Comparison of ENCODE assay signal across 13 cellular contexts in genomic region chr6:73121421-73121993, GRCh38.
DNase-seq lines count a peak whose midpoint lies in the region; ATAC-seq, FAIRE-seq and TF ChIP-seq lines count a peak whose summit lies in the region.
"Had no signal": no experiment of that assay in that cellular context is flagged by ENCODE, and none has a peak within 500 bp of the region (broad histone marks: within the 10 kb centered on the region; RNA-seq: fewer than 3 reads in every experiment).

No MANE protein-coding gene starts in this region.

- no peak overlapping the region for H3K9ac ChIP-seq in IMR-90 (ENCODE audit: low read depth, low read length)
- no peak overlapping the region for H3K9ac ChIP-seq in GM12878 (ENCODE audit: control insufficient read depth, insufficient read depth, low read length)

- WGBS in IMR-90 (ENCODE audit: extremely low coverage in 2 of 2, insufficient read length in 1 of 2), 2 experiments: 20% methylated on average over 2 of the region's 4 CpGs; no CpG with 5 or more reads in 1 of the 2 experiments
- WGBS in GM12878 (ENCODE audit: insufficient coverage, insufficient replicate concordance, low lambda C conversion rate, missing lambda C conversion rate): 100% methylated on average over 4 of the region's 4 CpGs

- no peak overlapping the region for H2BK120ac ChIP-seq in IMR-90 (ENCODE audit: low read depth, low read length)

- in situ Hi-C loops in IMR-90 (cut with MboI; ENCODE audit: low sequenced_read_pairs): no loop called here
- in situ Hi-C loops in GM12878 (cut with MboI): no loop called here

- no peak overlapping the region for H2AK5ac ChIP-seq in IMR-90 (ENCODE audit: low read depth, low read length)

- H3K18ac ChIP-seq in IMR-90 (ENCODE audit: low read depth, low read length): no peak overlapping the region

- H3K23ac ChIP-seq in IMR-90 (ENCODE audit: low read depth, low read length): no peak overlapping the region

- H2AFZ ChIP-seq in IMR-90 (replicated peaks; ENCODE audit: low read length, poor library complexity) (no peak overlapping the region), GM12878 (ENCODE audit: control insufficient read depth, low read depth, low read length) (no peak overlapping the region)

- CTCF ChIA-PET in IMR-90 (lab: Yijun Ruan, JAX): no interaction called here
- CTCF ChIA-PET in GM12878 (lab: Yijun Ruan, JAX): interaction anchor here (0.6 to 3.0 kb wide), 2 partner anchors 435 to 504 kb away, joined by 3 to 21 read pairs; no protein-coding TSS in a partner anchor

- no peaks in the 10 kb centered on the region for H3K79me1 ChIP-seq in IMR-90 (ENCODE audit: low read depth in 1 of 2, low read length in 2 of 2)

- TF ChIP-seq CTCF in AG09319 (IDR thresholded peaks at IDR 0.05; ENCODE audit: low read depth, low read length): peak; percentile 22
- TF ChIP-seq CTCF in IMR-90 (conservative IDR thresholded peaks at IDR 0.05; ENCODE audit: low read depth, low read length): peak; percentile 42
- no peak for TF ChIP-seq CTCF in GM12878 (IDR thresholded peaks at IDR 0.05 in 2 of 3, conservative IDR thresholded peaks at IDR 0.05 in 1 of 3; ENCODE audit: control insufficient read depth in 2 of 3, extremely low read depth in 1 of 3, insufficient read depth in 1 of 3, low read depth in 3 of 3, low read length in 3 of 3)

- H2BK5ac ChIP-seq in IMR-90 (ENCODE audit: low read depth, low read length, poor library complexity, severe bottlenecking): no peak overlapping the region

- POLR2A ChIA-PET in IMR-90 (lab: Charles Lee; ENCODE audit: unreplicated experiment) (no interaction called here), GM12878 (lab: Charles Lee) (no interaction called here)

- H3K56ac ChIP-seq in IMR-90 (ENCODE audit: extremely low read depth, insufficient read depth, low read length): no peak overlapping the region

- H3K36me3 ChIP-seq in IMR-90 (ENCODE audit: control insufficient read depth, insufficient read depth, low read length) (no peaks in the 10 kb centered on the region), GM12878 (ENCODE audit: control insufficient read depth in 2 of 2, insufficient read depth in 2 of 2, low read length in 1 of 2) (0 out of 4 replicates have a peak, but pooled peaks cover 1 to 4% of the 10 kb centered on the region in 2 experiments)

- H3K4me2 ChIP-seq in IMR-90 (ENCODE audit: low read depth, low read length) (peak overlapping the region; percentile 21; the same call in 1 of the 2 replicates), GM12878 (ENCODE audit: control insufficient read depth, insufficient read depth) (no peak overlapping the region)

- no peak for TF ChIP-seq POLR2A in IMR-90 (IDR thresholded peaks at IDR 0.05; ENCODE audit: low read depth, low read length)
- TF ChIP-seq POLR2A in GM12878 (IDR thresholded peaks at IDR 0.05; ENCODE audit: low read depth, low read length): no peak

- H3K4me1 ChIP-seq in IMR-90 (ENCODE audit: control insufficient read depth, insufficient read depth, low read length) (peaks cover 2% of the 10 kb centered on the region; the same call in 1 of the 2 replicates), GM12878 (ENCODE audit: control insufficient read depth, insufficient read depth, low read length) (peaks cover 7% of the 10 kb centered on the region; the same call in 1 of the 2 replicates)

- H4K5ac ChIP-seq in IMR-90 (ENCODE audit: low read depth, low read length): no peak overlapping the region

- TF ChIP-seq RAD21 in IMR-90 (IDR thresholded peaks at IDR 0.05; ENCODE audit: low read length): peak; percentile 24; the same call in 1 of the 2 replicates
- TF ChIP-seq RAD21 in GM12878 (IDR thresholded peaks at IDR 0.05; ENCODE audit: insufficient read depth, low read depth, low read length): no peak

- no peak for FAIRE-seq in GM12878 (lab: Jason Lieb, UNC)

- H3K27me3 ChIP-seq in IMR-90 (ENCODE audit: control insufficient read depth, insufficient read depth, low read length): no peaks in the 10 kb centered on the region
- H3K27me3 ChIP-seq in GM12878 (replicated peaks in 1 of 2; ENCODE audit: control insufficient read depth in 2 of 2, insufficient read depth in 2 of 2, low read length in 1 of 2): no peaks in the 10 kb centered on the region

- no TSS peak for BruUV-seq in IMR-90 (replicated peaks; lab: Mats Ljungman, UMichigan)
- BruUV-seq in GM12878 (replicated peaks; lab: Mats Ljungman, UMichigan): no TSS peak

- H3K79me2 ChIP-seq in GM12878 (ENCODE audit: control insufficient read depth, insufficient read depth, low read length): no peaks in the 10 kb centered on the region

- H3K4me3 ChIP-seq in IMR-90 (ENCODE audit: insufficient read depth, low read depth, low read length) (no peak overlapping the region), GM12878 (no peak overlapping the region)

- no peak overlapping the region for H4K91ac ChIP-seq in IMR-90 (ENCODE audit: insufficient read depth, low read depth, low read length)

- H3K14ac ChIP-seq in IMR-90 (replicated peaks; ENCODE audit: low read depth, low read length): no peak overlapping the region

- SMC1A ChIA-PET in GM12878 (lab: Charles Lee; ENCODE audit: uncharacterized antibody, unreplicated experiment): interaction anchor here (1.2 kb wide), 1 partner anchor 505 kb away, joined by 6 read pairs; no protein-coding TSS in a partner anchor

- no peak overlapping the region for H4K8ac ChIP-seq in IMR-90 (ENCODE audit: low read depth in 2 of 2, low read length in 2 of 2)

- TF ChIP-seq EP300 in GM12878 (IDR thresholded peaks at IDR 0.05; ENCODE audit: borderline replicate concordance in 1 of 2, control insufficient read depth in 1 of 2, low read depth in 2 of 2, low read length in 2 of 2): no peak

- H3K4ac ChIP-seq in IMR-90 (ENCODE audit: low read depth, low read length): no peak overlapping the region

- no peaks in the 10 kb centered on the region for H3K9me3 ChIP-seq in IMR-90 (ENCODE audit: control insufficient read depth, insufficient read depth, low read length)
- H3K9me3 ChIP-seq in GM12878 (replicated peaks; ENCODE audit: control insufficient read depth, insufficient read depth, low read length): no peaks in the 10 kb centered on the region

- H2AK9ac ChIP-seq in IMR-90 (replicated peaks; ENCODE audit: low read depth, low read length, poor library complexity): no peak overlapping the region

- no peak overlapping the region for H3K27ac ChIP-seq in IMR-90 (ENCODE audit: insufficient read depth, low read length)
- no peak overlapping the region for H3K27ac ChIP-seq in GM12878 (ENCODE audit: control insufficient read depth, insufficient read depth)
- H3K27ac ChIP-seq: HL-60 had no signal

- H3K9me1 ChIP-seq in IMR-90 (ENCODE audit: insufficient read depth, low read length): peaks cover 3% of the 10 kb centered on the region; the same call in 1 of the 2 replicates

- H4K20me1 ChIP-seq in IMR-90 (ENCODE audit: insufficient read depth, low read length) (peaks cover 3% of the 10 kb centered on the region; the same call in 1 of the 2 replicates), GM12878 (ENCODE audit: control insufficient read depth, insufficient read depth) (no peaks in the 10 kb centered on the region)

- dilution Hi-C loops in IMR-90 (cut with HindIII; ENCODE audit: low sequenced_read_pairs, unreplicated experiment): no loop called here

- H2BK20ac ChIP-seq in IMR-90 (ENCODE audit: low read depth, low read length): no peak overlapping the region

- RAD21 ChIA-PET in GM12878 (lab: Charles Lee; ENCODE audit: unreplicated experiment): interaction anchor here (0.7 to 6.4 kb wide), 2 partner anchors 285 to 505 kb away, joined by 3 to 20 read pairs; no protein-coding TSS in a partner anchor

- ATAC-seq in IMR-90 (ENCODE audit: low read depth) (peak; percentile 85), GM12878 (no peak), GM19463 (IDR thresholded peaks at IDR 0.05; ENCODE audit: unreplicated experiment) (no peak), left cardiac atrium (no peak)
- ATAC-seq: CD8-positive, alpha-beta T cell; left colon had no signal

- DNase-seq in AG09319 (ENCODE audit: extremely low read depth, low read depth) (no peak), IMR-90 (peak; percentile 60), GM12878 (ENCODE audit: low read depth, low spot score) (no peak), kidney glomerular epithelial cell (lab: John Stamatoyannopoulos, UW) (peak; percentile 45), RPMI8226 (no peak), left cardiac atrium (no peak), NCI-H1436 (lab: John Stamatoyannopoulos, UW) (no peak)
- DNase-seq: CD8-positive, alpha-beta T cell; left colon; stimulated activated CD4-positive, alpha-beta T cell treated with anti-CD3 and anti-CD28 coated beads, Interleukin-1b, Interleukin-23, amount 100 ng/mL, for 48 hours; T-helper 2 cell had no signal

- intact Hi-C loops in IMR-90 (cut with micrococcal nuclease): loop anchor here (10.0 kb wide), 1 partner anchor 337 kb away; no protein-coding TSS in a partner anchor
- intact Hi-C loops in GM12878 (cut with micrococcal nuclease; ENCODE audit: unreplicated experiment): no loop called here
- intact Hi-C loops in left cardiac atrium (cut with DNase I): no loop called here

- no peak overlapping the region for H2BK15ac ChIP-seq in IMR-90 (ENCODE audit: low read depth, low read length)

TF ChIP-seq in IMR-90, 13 proteins besides CTCF, POLR2A, EP300 and RAD21:
- TF ChIP-seq CEBPB (IDR thresholded peaks at IDR 0.05; ENCODE audit: low read depth, low read length) (peak; percentile 40; the same call in 1 of the 2 replicates), USF2 (IDR thresholded peaks at IDR 0.05; ENCODE audit: low read depth, low read length) (no peak)

TF ChIP-seq in GM12878, 131 proteins besides CTCF, POLR2A, EP300 and RAD21 (continues in another document):
- TF ChIP-seq HDAC6 (IDR thresholded peaks at IDR 0.05; ENCODE audit: unreplicated experiment): no peak

Comparison
In these comparisons a context has a peak if more than half of its experiments do, and no peak if none do; other contexts are left out.
1. DNase-seq: peak in IMR-90 (single experiment) and kidney glomerular epithelial cell (single experiment); none in AG09319 (single experiment), GM12878 (single experiment), RPMI8226 (single experiment), left cardiac atrium (single experiment) and NCI-H1436 (single experiment).
2. CTCF ChIP-seq: peak in AG09319 (single experiment) and IMR-90 (single experiment); none in GM12878 (0 of 3).